10 cellular contexts compared by ENCODE assay signal in the genomic region with DNA sequence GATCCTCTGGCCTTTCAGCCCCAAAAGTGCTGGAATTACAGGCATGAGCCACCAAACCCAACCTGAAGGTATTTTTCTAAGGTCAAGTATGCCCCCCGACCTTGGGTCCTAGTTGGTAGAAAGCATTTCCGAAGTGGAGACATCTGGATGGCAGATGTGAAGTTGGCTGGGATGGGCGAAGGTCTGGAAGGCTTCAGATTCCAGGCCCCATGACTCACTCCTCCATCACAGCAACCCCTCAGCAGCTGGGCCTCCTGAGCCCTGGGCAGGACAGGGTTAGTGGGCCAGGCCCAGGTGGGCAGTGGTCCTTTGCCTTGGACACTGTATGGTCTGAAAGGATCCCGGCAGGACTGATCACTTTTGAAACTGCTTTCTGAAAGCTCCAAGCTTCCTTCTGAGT. TPM values are rescaled to one million over a fixed set of nuclear protein-coding genes. Genes with fewer than 3 reads are reported as not detected.
DNase-seq lines count a peak whose midpoint lies in the region; ATAC-seq and TF ChIP-seq lines count a peak whose summit lies in the region.
"Had no signal": no experiment of that assay in that cellular context is flagged by ENCODE, and none has a peak within 500 bp of the region (broad histone marks: within the 10 kb centered on the region; RNA-seq: fewer than 3 reads in every experiment).

No MANE protein-coding gene starts in this region.

- peaks cover 22 to 94% (median 66%) of the 10 kb centered on the region in 12 donors for H3K4me1 ChIP-seq in heart left ventricle
- peaks cover 42% of the 10 kb centered on the region for H3K4me1 ChIP-seq in suprapubic skin

- no peak for TF ChIP-seq POLR2A in heart left ventricle (IDR thresholded peaks at IDR 0.05)
- no peak for TF ChIP-seq POLR2A in suprapubic skin (IDR thresholded peaks at IDR 0.05)

- H3K36me3 ChIP-seq in heart left ventricle (no peaks in the 10 kb centered on the region), suprapubic skin (no peaks in the 10 kb centered on the region)

- peak; percentile 70 for DNase-seq in H4 (ENCODE audit: low spot score)
- DNase-seq in astrocyte of the hippocampus (ENCODE audit: low read depth, low spot score) = peak; percentile 67
- peak in 2 of 5 donors; percentile 51 to 59 for DNase-seq in heart left ventricle
- peak in 1 of 2 donors; percentile 89 for DNase-seq in suprapubic skin (ENCODE audit: low spot score in 2 of 2)
- DNase-seq in NCI-H2227 treated with DMSO at 0.1 percent for 48 hours (lab: John Stamatoyannopoulos, UW) = no peak
- DNase-seq in OCI-M1 (lab: John Stamatoyannopoulos, UW) = no peak
- no peak for DNase-seq in activated T-cell treated with anti-CD3 and anti-CD28 coated beads, Interleukin-2, amount 50 U/mL, for 1 hour
- no peak for DNase-seq in NCI-H2171 treated with DMSO at 0.1 percent for 48 hours (lab: John Stamatoyannopoulos, UW)
- DNase-seq: activated B cell treated with CpG ODN at 0.5 μM for 24 hours, NCI-H187 treated with DMSO at 0.1 percent for 48 hours had no signal

- WGBS in heart left ventricle, 4 donors = 58 to 94% (median 73%) methylated on average over 3 to 4 of the region's 4 CpGs
- WGBS in suprapubic skin = 72% methylated on average over 3 of the region's 4 CpGs

- no peak for TF ChIP-seq EP300 in suprapubic skin (IDR thresholded peaks at IDR 0.05)

- H3K9me3 ChIP-seq in heart left ventricle (no peaks in the 10 kb centered on the region), suprapubic skin (no peaks in the 10 kb centered on the region)

- TF ChIP-seq CTCF in heart left ventricle (IDR thresholded peaks at IDR 0.05) (no peak), suprapubic skin (IDR thresholded peaks at IDR 0.05) (no peak)

- H3K4me3 ChIP-seq in heart left ventricle = no peak overlapping the region
- H3K4me3 ChIP-seq in suprapubic skin = no peak overlapping the region

- H3K27ac ChIP-seq in heart left ventricle = peak overlapping the region in 9 of 12 donors; percentile 17 to 69 (median 55)
- H3K27ac ChIP-seq in suprapubic skin = peak overlapping the region; percentile 73

- H3K27me3 ChIP-seq in heart left ventricle (no peaks in the 10 kb centered on the region), suprapubic skin (no peaks in the 10 kb centered on the region)

- ATAC-seq in heart left ventricle = peak in 3 of 4 donors; percentile 12 to 71 (median 35)

- intact Hi-C loops in heart left ventricle (cut with DNase I) = loop anchor here in 4 of 10 donors (5.0 to 10.0 kb wide), 4 partner anchors 40 to 230 kb away; no protein-coding TSS in a partner anchor

RNA-seq across cellular contexts. Expression of gene NAV1, which starts 23.3 kb away (rescaled TPM):
- total RNA-seq in H4 (2014; rRNA removed; shearing (Covaris generic)) = 13.1 and 16.1 TPM in 2 replicates
- total RNA-seq in heart left ventricle (100 to 1,000 TPM in 1 of 9 donors, 10 to 100 TPM in 8; 58.0 to 107 (median 85.0) TPM), suprapubic skin (10 to 100 TPM; 17.4 to 36.9 (median 25.5) TPM)
- polyA plus RNA-seq in heart left ventricle = 10 to 100 TPM; 30.5 to 37.6 TPM

RNA-seq across cellular contexts. Expression of gene CSRP1, which starts 55.3 kb away (rescaled TPM):
- total RNA-seq in H4 (2014; rRNA removed; shearing (Covaris generic)) = 402 and 518 TPM in 2 replicates
- total RNA-seq in heart left ventricle (100 to 1,000 TPM in 2 of 9 donors, 10 to 100 TPM in 7; 35.8 to 325 (median 78.6) TPM), suprapubic skin (100 to 1,000 TPM; 379 to 436 (median 414) TPM)
- 10 to 100 TPM; 46.6 to 81.7 TPM for polyA plus RNA-seq in heart left ventricle

Comparison
In these comparisons a context has a peak if more than half of its experiments do, and no peak if none do; other contexts are left out.
1. DNase-seq: peak in H4 (single experiment) and astrocyte of the hippocampus (single experiment); none in NCI-H2227 treated with DMSO at 0.1 percent for 48 hours (single experiment), OCI-M1 (single experiment), activated T-cell treated with anti-CD3 and anti-CD28 coated beads, Interleukin-2, amount 50 U/mL, for 1 hour (single experiment) and NCI-H2171 treated with DMSO at 0.1 percent for 48 hours (single experiment).